In the genomic region with DNA sequence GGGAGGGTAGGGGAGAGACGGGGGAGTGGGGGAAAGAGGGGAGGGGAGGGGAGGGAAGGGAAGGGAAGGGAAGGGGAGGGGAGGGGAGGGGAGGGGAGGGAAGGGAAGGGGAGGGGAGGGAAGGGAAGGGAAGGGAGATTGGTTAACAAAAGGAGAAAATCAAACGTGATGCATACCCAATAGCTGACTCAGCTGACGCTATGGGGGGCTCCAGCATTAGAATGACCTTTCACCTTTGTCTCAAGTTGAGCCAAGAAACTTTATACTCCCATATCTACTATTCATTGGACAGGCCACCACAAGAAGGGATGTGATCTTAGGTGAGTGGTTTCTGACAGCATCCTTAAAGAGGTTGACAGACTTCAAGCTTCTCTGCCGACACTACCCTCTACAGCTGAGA, we compare ENCODE assay signal across 34 cellular contexts.
"Had no signal": no experiment of that assay in that cellular context is flagged by ENCODE, and none has a peak within 500 bp of the region (broad histone marks: within the 10 kb centered on the region; RNA-seq: fewer than 3 reads in every experiment).

No MANE protein-coding gene starts in this region.

- H3K9me3 ChIP-seq: MG63 had no signal

- H3K4me3 ChIP-seq: MG63 had no signal

- H3K27me3 ChIP-seq: MG63 had no signal

- H3K36me3 ChIP-seq: MG63 had no signal

- DNase-seq: Karpas-422, Kasumi-1, MG63, MM.1S, MV-4-11, NCI-H1048, NCI-H1092, NCI-H1092 treated with DMSO at 0.1 percent for 48 hours, NCI-H1105, NCI-H1105 treated with DMSO at 0.1 percent for 48 hours, NCI-H1417, NCI-H1417 treated with DMSO at 0.1 percent for 48 hours, NCI-H1436, NCI-H1436 treated with DMSO at 0.1 percent for 48 hours, NCI-H146, NCI-H1694, NCI-H1694 treated with DMSO at 0.1 percent for 48 hours, NCI-H187, NCI-H187 treated with DMSO at 0.1 percent for 48 hours, NCI-H1930, NCI-H2029, NCI-H2029 treated with DMSO at 0.1 percent for 48 hours, NCI-H2081, NCI-H2081 treated with DMSO at 0.1 percent for 48 hours, NCI-H2107, NCI-H2171, NCI-H2171 treated with DMSO at 0.1 percent for 48 hours, NCI-H2227 treated with DMSO at 0.1 percent for 48 hours, NCI-H226, NCI-H345, NCI-H446, NCI-H446 treated with DMSO at 0.1 percent for 48 hours, NCI-H510A, NCI-H510A treated with DMSO at 0.1 percent for 48 hours had no signal
